1 cellular context compared by ENCODE assay signal in genomic region chr3:114056130-114057010, GRCh38.
TF ChIP-seq lines count a peak whose summit lies in the region.

CCDC191 (minus strand) TSS chr3:114056526; CDS start chr3:114056466, 60 bp downstream.
QTRT2 (plus strand) TSS chr3:114056737; CDS start chr3:114065258, 8,521 bp downstream.

TF ChIP-seq in WTC11, 78 proteins besides CTCF, POLR2A, EP300 and RAD21 (continued from another document):
- TF ChIP-seq, protein P1, sequence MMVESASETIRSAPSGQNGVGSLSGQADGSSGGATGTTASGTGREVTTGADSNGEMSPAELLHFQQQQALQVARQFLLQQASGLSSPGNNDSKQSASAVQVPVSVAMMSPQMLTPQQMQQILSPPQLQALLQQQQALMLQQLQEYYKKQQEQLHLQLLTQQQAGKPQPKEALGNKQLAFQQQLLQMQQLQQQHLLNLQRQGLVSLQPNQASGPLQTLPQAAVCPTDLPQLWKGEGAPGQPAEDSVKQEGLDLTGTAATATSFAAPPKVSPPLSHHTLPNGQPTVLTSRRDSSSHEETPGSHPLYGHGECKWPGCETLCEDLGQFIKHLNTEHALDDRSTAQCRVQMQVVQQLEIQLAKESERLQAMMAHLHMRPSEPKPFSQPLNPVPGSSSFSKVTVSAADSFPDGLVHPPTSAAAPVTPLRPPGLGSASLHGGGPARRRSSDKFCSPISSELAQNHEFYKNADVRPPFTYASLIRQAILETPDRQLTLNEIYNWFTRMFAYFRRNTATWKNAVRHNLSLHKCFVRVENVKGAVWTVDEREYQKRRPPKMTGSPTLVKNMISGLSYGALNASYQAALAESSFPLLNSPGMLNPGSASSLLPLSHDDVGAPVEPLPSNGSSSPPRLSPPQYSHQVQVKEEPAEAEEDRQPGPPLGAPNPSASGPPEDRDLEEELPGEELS (CRISPR knock-in tag; IDR thresholded peaks at IDR 0.05), result no peak
- TF ChIP-seq TEAD4 (CRISPR knock-in tag; IDR thresholded peaks at IDR 0.05) (no peak), NFE2L1 (CRISPR knock-in tag; IDR thresholded peaks at IDR 0.05) (0 out of 2 replicates have a peak, but pooled peaks have one; percentile 47), GABPB1 (CRISPR knock-in tag; IDR thresholded peaks at IDR 0.05) (no peak), USF1 (CRISPR knock-in tag; IDR thresholded peaks at IDR 0.05) (peak; percentile 87), AFF4 (CRISPR knock-in tag; IDR thresholded peaks at IDR 0.05; ENCODE audit: borderline replicate concordance) (no peak), EMX1 (CRISPR knock-in tag; IDR thresholded peaks at IDR 0.05) (no peak), TCF7 (CRISPR knock-in tag; IDR thresholded peaks at IDR 0.05; ENCODE audit: low read depth) (no peak), CREM (CRISPR knock-in tag; IDR thresholded peaks at IDR 0.05) (peak; percentile 99), CBFB (CRISPR knock-in tag; IDR thresholded peaks at IDR 0.05; ENCODE audit: low read depth) (0 out of 2 replicates have a peak, but pooled peaks have one; percentile 29), ATF1 (CRISPR knock-in tag; IDR thresholded peaks at IDR 0.05) (no peak), ZNF219 (CRISPR knock-in tag; IDR thresholded peaks at IDR 0.05; ENCODE audit: borderline replicate concordance) (no peak), FOXP1 (CRISPR knock-in tag; IDR thresholded peaks at IDR 0.05; ENCODE audit: borderline replicate concordance) (0 out of 2 replicates have a peak, but pooled peaks have one; percentile 10), ZNF425 (CRISPR knock-in tag; conservative IDR thresholded peaks at IDR 0.05) (no peak)
- TF ChIP-seq, protein P2, sequence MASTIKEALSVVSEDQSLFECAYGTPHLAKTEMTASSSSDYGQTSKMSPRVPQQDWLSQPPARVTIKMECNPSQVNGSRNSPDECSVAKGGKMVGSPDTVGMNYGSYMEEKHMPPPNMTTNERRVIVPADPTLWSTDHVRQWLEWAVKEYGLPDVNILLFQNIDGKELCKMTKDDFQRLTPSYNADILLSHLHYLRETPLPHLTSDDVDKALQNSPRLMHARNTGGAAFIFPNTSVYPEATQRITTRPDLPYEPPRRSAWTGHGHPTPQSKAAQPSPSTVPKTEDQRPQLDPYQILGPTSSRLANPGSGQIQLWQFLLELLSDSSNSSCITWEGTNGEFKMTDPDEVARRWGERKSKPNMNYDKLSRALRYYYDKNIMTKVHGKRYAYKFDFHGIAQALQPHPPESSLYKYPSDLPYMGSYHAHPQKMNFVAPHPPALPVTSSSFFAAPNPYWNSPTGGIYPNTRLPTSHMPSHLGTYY (CRISPR knock-in tag; IDR thresholded peaks at IDR 0.05), result no peak
- TF ChIP-seq, protein P3, sequence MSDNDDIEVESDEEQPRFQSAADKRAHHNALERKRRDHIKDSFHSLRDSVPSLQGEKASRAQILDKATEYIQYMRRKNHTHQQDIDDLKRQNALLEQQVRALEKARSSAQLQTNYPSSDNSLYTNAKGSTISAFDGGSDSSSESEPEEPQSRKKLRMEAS (CRISPR knock-in tag; IDR thresholded peaks at IDR 0.05), result peak; percentile 98
- TF ChIP-seq, protein P4, sequence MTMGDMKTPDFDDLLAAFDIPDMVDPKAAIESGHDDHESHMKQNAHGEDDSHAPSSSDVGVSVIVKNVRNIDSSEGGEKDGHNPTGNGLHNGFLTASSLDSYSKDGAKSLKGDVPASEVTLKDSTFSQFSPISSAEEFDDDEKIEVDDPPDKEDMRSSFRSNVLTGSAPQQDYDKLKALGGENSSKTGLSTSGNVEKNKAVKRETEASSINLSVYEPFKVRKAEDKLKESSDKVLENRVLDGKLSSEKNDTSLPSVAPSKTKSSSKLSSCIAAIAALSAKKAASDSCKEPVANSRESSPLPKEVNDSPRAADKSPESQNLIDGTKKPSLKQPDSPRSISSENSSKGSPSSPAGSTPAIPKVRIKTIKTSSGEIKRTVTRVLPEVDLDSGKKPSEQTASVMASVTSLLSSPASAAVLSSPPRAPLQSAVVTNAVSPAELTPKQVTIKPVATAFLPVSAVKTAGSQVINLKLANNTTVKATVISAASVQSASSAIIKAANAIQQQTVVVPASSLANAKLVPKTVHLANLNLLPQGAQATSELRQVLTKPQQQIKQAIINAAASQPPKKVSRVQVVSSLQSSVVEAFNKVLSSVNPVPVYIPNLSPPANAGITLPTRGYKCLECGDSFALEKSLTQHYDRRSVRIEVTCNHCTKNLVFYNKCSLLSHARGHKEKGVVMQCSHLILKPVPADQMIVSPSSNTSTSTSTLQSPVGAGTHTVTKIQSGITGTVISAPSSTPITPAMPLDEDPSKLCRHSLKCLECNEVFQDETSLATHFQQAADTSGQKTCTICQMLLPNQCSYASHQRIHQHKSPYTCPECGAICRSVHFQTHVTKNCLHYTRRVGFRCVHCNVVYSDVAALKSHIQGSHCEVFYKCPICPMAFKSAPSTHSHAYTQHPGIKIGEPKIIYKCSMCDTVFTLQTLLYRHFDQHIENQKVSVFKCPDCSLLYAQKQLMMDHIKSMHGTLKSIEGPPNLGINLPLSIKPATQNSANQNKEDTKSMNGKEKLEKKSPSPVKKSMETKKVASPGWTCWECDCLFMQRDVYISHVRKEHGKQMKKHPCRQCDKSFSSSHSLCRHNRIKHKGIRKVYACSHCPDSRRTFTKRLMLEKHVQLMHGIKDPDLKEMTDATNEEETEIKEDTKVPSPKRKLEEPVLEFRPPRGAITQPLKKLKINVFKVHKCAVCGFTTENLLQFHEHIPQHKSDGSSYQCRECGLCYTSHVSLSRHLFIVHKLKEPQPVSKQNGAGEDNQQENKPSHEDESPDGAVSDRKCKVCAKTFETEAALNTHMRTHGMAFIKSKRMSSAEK (CRISPR knock-in tag; IDR thresholded peaks at IDR 0.05; ENCODE audit: borderline replicate concordance), result no peak
- TF ChIP-seq, protein P5, sequence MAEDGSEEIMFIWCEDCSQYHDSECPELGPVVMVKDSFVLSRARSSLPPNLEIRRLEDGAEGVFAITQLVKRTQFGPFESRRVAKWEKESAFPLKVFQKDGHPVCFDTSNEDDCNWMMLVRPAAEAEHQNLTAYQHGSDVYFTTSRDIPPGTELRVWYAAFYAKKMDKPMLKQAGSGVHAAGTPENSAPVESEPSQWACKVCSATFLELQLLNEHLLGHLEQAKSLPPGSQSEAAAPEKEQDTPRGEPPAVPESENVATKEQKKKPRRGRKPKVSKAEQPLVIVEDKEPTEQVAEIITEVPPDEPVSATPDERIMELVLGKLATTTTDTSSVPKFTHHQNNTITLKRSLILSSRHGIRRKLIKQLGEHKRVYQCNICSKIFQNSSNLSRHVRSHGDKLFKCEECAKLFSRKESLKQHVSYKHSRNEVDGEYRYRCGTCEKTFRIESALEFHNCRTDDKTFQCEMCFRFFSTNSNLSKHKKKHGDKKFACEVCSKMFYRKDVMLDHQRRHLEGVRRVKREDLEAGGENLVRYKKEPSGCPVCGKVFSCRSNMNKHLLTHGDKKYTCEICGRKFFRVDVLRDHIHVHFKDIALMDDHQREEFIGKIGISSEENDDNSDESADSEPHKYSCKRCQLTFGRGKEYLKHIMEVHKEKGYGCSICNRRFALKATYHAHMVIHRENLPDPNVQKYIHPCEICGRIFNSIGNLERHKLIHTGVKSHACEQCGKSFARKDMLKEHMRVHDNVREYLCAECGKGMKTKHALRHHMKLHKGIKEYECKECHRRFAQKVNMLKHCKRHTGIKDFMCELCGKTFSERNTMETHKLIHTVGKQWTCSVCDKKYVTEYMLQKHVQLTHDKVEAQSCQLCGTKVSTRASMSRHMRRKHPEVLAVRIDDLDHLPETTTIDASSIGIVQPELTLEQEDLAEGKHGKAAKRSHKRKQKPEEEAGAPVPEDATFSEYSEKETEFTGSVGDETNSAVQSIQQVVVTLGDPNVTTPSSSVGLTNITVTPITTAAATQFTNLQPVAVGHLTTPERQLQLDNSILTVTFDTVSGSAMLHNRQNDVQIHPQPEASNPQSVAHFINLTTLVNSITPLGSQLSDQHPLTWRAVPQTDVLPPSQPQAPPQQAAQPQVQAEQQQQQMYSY (CRISPR knock-in tag; IDR thresholded peaks at IDR 0.05), result no peak
